Comparison of ENCODE assay signal across 8 cellular contexts in the genomic region with DNA sequence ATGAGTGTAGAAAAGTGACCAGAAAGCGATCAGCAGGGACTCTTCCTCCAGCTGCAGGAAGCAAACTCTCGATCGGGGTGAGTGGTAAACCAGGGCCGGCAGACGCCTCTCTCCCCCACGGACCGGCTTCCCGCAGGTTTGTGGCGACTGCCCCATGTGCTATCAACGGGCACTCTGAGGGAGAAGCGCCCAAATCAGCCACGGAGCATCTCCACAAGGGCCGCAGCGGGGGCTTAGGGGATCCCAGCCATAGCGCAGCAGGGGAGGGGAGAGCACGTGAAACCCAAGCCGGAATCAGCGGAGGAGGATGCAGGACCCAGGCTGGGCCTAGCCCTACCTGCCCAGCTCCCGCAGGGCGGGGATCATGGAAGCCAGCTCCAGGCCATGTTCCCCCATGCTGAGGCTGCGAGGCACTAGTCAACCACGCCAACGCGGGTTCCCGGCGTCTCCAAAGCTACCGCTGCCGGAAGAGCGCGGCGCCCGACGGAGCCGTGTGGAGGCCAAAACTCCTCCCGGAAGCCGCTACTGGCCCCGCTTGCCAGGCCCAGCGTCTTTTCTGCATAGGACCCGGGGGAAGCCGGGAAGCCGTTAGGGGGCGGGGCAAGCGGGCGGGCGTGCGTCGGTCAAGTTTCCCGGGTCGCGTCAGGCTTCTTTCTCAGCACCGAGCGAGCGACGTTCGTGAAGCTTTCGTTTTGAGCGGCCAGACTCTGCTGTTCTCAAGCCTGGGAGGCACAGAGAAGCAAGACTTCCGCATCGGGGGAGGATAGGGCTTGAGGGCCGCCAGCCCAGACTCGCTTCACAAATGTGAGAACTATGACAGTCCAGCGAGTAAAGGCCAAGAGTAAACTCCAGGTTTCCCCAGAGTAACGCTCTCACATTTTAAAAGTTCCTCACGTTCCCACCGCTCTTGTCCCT. TPM values are rescaled to one million over a fixed set of nuclear protein-coding genes. Genes with fewer than 3 reads are reported as not detected.
DNase-seq lines count a peak whose midpoint lies in the region; ATAC-seq, FAIRE-seq and TF ChIP-seq lines count a peak whose summit lies in the region.

ATR (minus strand) TSS at position 425 of the 915 bp plus-strand sequence; CDS start at position 396, 29 bp downstream.

- H3K9me1 ChIP-seq in keratinocyte (ENCODE audit: control insufficient read depth, extremely low read depth, insufficient read depth, low read length): no peaks in the 10 kb centered on the region

- peaks cover 46% of the 10 kb centered on the region for H3K79me2 ChIP-seq in keratinocyte (ENCODE audit: control insufficient read depth, insufficient read depth, low read length)

- no peaks in the 10 kb centered on the region for H3K27me3 ChIP-seq in keratinocyte (ENCODE audit: control insufficient read depth, extremely low read depth, insufficient read depth, low read length)

- H3K9me3 ChIP-seq in keratinocyte (ENCODE audit: control insufficient read depth, low read depth, low read length): no peaks in the 10 kb centered on the region

- DNase-seq in AG09319 (ENCODE audit: extremely low read depth, low read depth) (peak; percentile 84), NCI-H446 treated with DMSO at 0.1 percent for 48 hours (lab: John Stamatoyannopoulos, UW) (peak; percentile 95), cerebellar cortex (ENCODE audit: low spot score) (peak; percentile 94), keratinocyte (ENCODE audit: low read depth, low spot score) (peak; percentile 36)
- DNase-seq in stimulated activated CD4-positive, alpha-beta T cell treated with anti-CD3 and anti-CD28 coated beads, Interleukin-15, amount 100 ng/mL, for 1 hour (ENCODE audit: low read depth in 1 of 2, low spot score in 1 of 2): peak; percentile 87 to 93

- H4K20me1 ChIP-seq in keratinocyte (ENCODE audit: control insufficient read depth, extremely low read depth, insufficient read depth, low read length): no peaks in the 10 kb centered on the region

- H3K36me3 ChIP-seq in keratinocyte (ENCODE audit: control insufficient read depth in 2 of 2, extremely low read depth in 1 of 2, insufficient read depth in 2 of 2, low read length in 2 of 2): no peaks in the 10 kb centered on the region

- dilution Hi-C loops in keratinocyte (cut with MboI; ENCODE audit: extremely low pct_ligation_motif_present, low sequenced_read_pairs): no loop called here

- H3K4me2 ChIP-seq in keratinocyte (ENCODE audit: control insufficient read depth, extremely low read depth, insufficient read depth, low read depth, low read length): peak within 1 kb of the TSS; percentile 97

- H2AFZ ChIP-seq in keratinocyte (ENCODE audit: control insufficient read depth, low read length): peak within 1 kb of the TSS; percentile 95

- peaks cover 16% of the 10 kb centered on the region for H3K4me1 ChIP-seq in keratinocyte (ENCODE audit: control insufficient read depth, extremely low read depth, insufficient read depth, low read length)

- peak within 1 kb of the TSS; percentile 86 for H3K9ac ChIP-seq in keratinocyte (ENCODE audit: control insufficient read depth, extremely low read depth, insufficient read depth, low read length)

- FAIRE-seq in keratinocyte (lab: Jason Lieb, UNC): peak; percentile 46

- no peak for TF ChIP-seq CTCF in AG09319 (IDR thresholded peaks at IDR 0.05; ENCODE audit: low read depth, low read length)
- TF ChIP-seq CTCF in keratinocyte (optimal IDR thresholded peaks at IDR 0.05 in 1 of 3, IDR thresholded peaks at IDR 0.05 in 1 of 3, conservative IDR thresholded peaks at IDR 0.05 in 1 of 3; ENCODE audit: extremely low read depth in 1 of 3, insufficient read depth in 2 of 3, low read length in 3 of 3): no peak

- peak within 1 kb of the TSS; percentile 91 for H3K27ac ChIP-seq in keratinocyte (ENCODE audit: control insufficient read depth, insufficient read depth, low read length)

- H3K4me3 ChIP-seq in keratinocyte (ENCODE audit: control insufficient read depth in 2 of 3, extremely low read depth in 1 of 3, insufficient read depth in 2 of 3, low read depth in 1 of 3, low read length in 3 of 3): peak within 1 kb of the TSS; percentile 88 to 91 (median 90)

- ATAC-seq in GM19035 (IDR thresholded peaks at IDR 0.05; ENCODE audit: unreplicated experiment) (peak; percentile 93), HG03354 (IDR thresholded peaks at IDR 0.05; ENCODE audit: poor library complexity, severe bottlenecking, unreplicated experiment) (peak; percentile 93)
- ATAC-seq in activated CD4-positive, CD25-positive, alpha-beta regulatory T cell treated with anti-CD3 and anti-CD28 coated beads, Interleukin-2, amount 50 U/mL, for 24 hours: peak; percentile 94

RNA-seq across cellular contexts. Expression of gene ATR, which starts in this region (rescaled TPM):
- 14.2 to 30.8 TPM (median 20.0 TPM) in 3 replicates for polyA plus RNA-seq in keratinocyte
- polyA plus RNA-seq in keratinocyte (2011; ENCODE audit: low read depth): 7.0 TPM
- polyA plus RNA-seq in keratinocyte (2011; cell fraction: cytosol; rRNA removed): 5.3 and 11.4 TPM in 2 replicates
- 36.4 and 58.0 TPM in 2 replicates for polyA plus RNA-seq in keratinocyte (2011; cell fraction: nucleus; rRNA removed)
- polyA plus RNA-seq in keratinocyte (2012; ENCODE audit: low replicate concordance): 9.9 and 18.1 TPM in 2 replicates
- polyA minus RNA-seq in keratinocyte: 10.0 to 51.3 TPM (median 29.6 TPM) in 3 replicates
- 16.7 TPM for polyA minus RNA-seq in keratinocyte (2011; cell fraction: cytosol; rRNA and poly(A)+ RNA removed)
- polyA minus RNA-seq in keratinocyte (2011; cell fraction: nucleus; rRNA and poly(A)+ RNA removed): 47.1 and 89.4 TPM in 2 replicates

Comparison
In these comparisons a context has a peak if more than half of its experiments do, and no peak if none do; other contexts are left out.
1. Peak in every context shown above with its lines: DNase-seq, ATAC-seq, H3K4me3 ChIP-seq and H3K27ac ChIP-seq.
2. DNase-seq: peak in every context shown above with its lines; median percentile 95 in NCI-H446 treated with DMSO at 0.1 percent for 48 hours; 94 in cerebellar cortex; 90 in stimulated activated CD4-positive, alpha-beta T cell treated with anti-CD3 and anti-CD28 coated beads, Interleukin-15, amount 100 ng/mL, for 1 hour; 84 in AG09319; 36 in keratinocyte.